23 cellular contexts compared by ENCODE assay signal in the genomic region with DNA sequence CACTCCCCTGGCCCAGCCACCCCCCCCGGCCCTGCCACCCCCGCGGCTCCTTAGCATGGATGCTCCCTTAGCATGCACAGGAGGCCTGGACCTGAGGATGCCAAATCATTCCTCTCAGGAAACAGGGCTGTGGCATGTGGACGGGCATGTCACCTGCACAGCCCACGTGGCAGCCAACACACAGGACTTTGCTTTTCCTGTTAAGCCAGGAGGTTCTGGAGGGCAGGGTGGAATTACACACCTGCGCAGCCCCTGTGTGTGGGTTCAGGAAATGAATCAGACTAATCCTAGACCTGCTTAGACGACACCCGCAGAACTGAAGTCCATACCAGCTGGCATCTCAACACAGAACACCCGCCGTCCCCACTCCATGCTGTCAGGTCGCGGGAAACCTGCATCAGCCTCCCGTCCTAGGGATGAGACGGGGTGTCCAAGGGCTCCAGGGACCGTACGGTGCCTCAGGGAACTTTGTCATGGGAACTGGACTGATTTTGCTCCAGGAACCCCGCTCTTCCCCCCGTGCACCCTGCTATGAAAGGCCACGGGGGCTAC. TPM values are rescaled to one million over a fixed set of nuclear protein-coding genes. Genes with fewer than 3 reads are reported as not detected.
DNase-seq lines count a peak whose midpoint lies in the region; ATAC-seq and TF ChIP-seq lines count a peak whose summit lies in the region.
"Had no signal": no experiment of that assay in that cellular context is flagged by ENCODE, and none has a peak within 500 bp of the region (broad histone marks: within the 10 kb centered on the region; RNA-seq: fewer than 3 reads in every experiment).

No MANE protein-coding gene starts in this region.

- peak in 1 of 8 donors; percentile 1 for ATAC-seq in heart right ventricle
- no peak for ATAC-seq in left cardiac atrium
- no peak for ATAC-seq in right cardiac atrium
- ATAC-seq in HG02642 (IDR thresholded peaks at IDR 0.05; ENCODE audit: poor library complexity, unreplicated experiment): no peak
- no peak for ATAC-seq in HG02798 (IDR thresholded peaks at IDR 0.05; ENCODE audit: poor library complexity, unreplicated experiment)
- ATAC-seq: body of pancreas had no signal

- peaks cover 32 to 87% (median 70%) of the 10 kb centered on the region in 9 donors for H3K4me1 ChIP-seq in heart right ventricle
- H3K4me1 ChIP-seq in right cardiac atrium (ENCODE audit: control insufficient read depth, insufficient read depth, low read length): peaks cover 22% of the 10 kb centered on the region

- DNase-seq in heart right ventricle (peak in 1 of 2 donors; percentile 8), left cardiac atrium (no peak), RWPE1 (ENCODE audit: low spot score) (no peak), right cardiac atrium (peak in 1 of 3 donors; percentile 55), type B pancreatic cell (ENCODE audit: extremely low spot score, unreplicated experiment) (no peak), KG1 (lab: John Stamatoyannopoulos, UW) (no peak)
- DNase-seq: activated B cell treated with CpG ODN at 0.5 μM for 24 hours; activated CD4-positive, alpha-beta T cell treated with anti-CD3 and anti-CD28 coated beads, Interleukin-2, amount 50 U/mL, for 48 hours; activated gamma-delta T cell treated with Interleukin-2 at 50 U/mL for 16 hours; body of pancreas; colonic mucosa; DMS153; HFFc6; KBM-7; NCI-H146; SHP77 treated with DMSO at 0.1 percent for 48 hours; stimulated activated CD8-positive, alpha-beta memory T cell treated with anti-CD3 and anti-CD28 coated beads, Interleukin-4, amount 100 ng/mL, for 48 hours; substantia nigra; uterus had no signal

- H3K9me3 Mint-ChIP-seq in type B pancreatic cell: no peaks in the 10 kb centered on the region
- H3K9me3 Mint-ChIP-seq: activated B cell treated with CpG ODN at 0.5 μM for 24 hours, CD14-positive monocyte, HFFc6 had no signal

- peaks cover 0 to 83% (median 5%) of the 10 kb centered on the region in 9 donors for H3K36me3 ChIP-seq in heart right ventricle
- H3K36me3 ChIP-seq: colonic mucosa, uterus had no signal

- H3K27ac Mint-ChIP-seq in type B pancreatic cell: peak overlapping the region; percentile 34
- H3K27ac Mint-ChIP-seq: activated B cell treated with CpG ODN at 0.5 μM for 24 hours, progenitor cell of endocrine pancreas had no signal

- H3K4me3 ChIP-seq in heart right ventricle (no peak overlapping the region), right cardiac atrium (ENCODE audit: low read length) (no peak overlapping the region)
- H3K4me3 ChIP-seq: body of pancreas, colonic mucosa, uterus had no signal

- POLR2A ChIA-PET in RWPE1 (lab: Yijun Ruan, JAX; ENCODE audit: low non-redundant PET): no interaction called here

- CTCF ChIA-PET in RWPE1 (lab: Yijun Ruan, JAX): no interaction called here

- no peaks in the 10 kb centered on the region for H3K27me3 ChIP-seq in heart right ventricle
- no peaks in the 10 kb centered on the region for H3K27me3 ChIP-seq in right cardiac atrium (ENCODE audit: control insufficient read depth, insufficient read depth)
- H3K27me3 ChIP-seq: body of pancreas, colonic mucosa, uterus had no signal

- no peaks in the 10 kb centered on the region for H3K27me3 Mint-ChIP-seq in type B pancreatic cell
- H3K27me3 Mint-ChIP-seq: activated B cell treated with CpG ODN at 0.5 μM for 24 hours, progenitor cell of endocrine pancreas had no signal

- H3K4me1 Mint-ChIP-seq in type B pancreatic cell (ENCODE audit: unreplicated experiment): peaks cover 47% of the 10 kb centered on the region

- H3K4me3 Mint-ChIP-seq in type B pancreatic cell: no peak overlapping the region
- H3K4me3 Mint-ChIP-seq: activated B cell treated with CpG ODN at 0.5 μM for 24 hours, CD14-positive monocyte, HFFc6 had no signal

- intact Hi-C loops in heart right ventricle (cut with DNase I) (loop anchor here in 6 of 10 donors (5.0 kb wide), 3 partner anchors 36 to 166 kb away; no protein-coding TSS in a partner anchor), left cardiac atrium (cut with DNase I) (loop anchor here in 1 of 2 donors (5.0 kb wide), 2 partner anchors 36 to 151 kb away; no protein-coding TSS in a partner anchor), right cardiac atrium (cut with DNase I) (no loop called here)

- TF ChIP-seq CTCF in heart right ventricle (IDR thresholded peaks at IDR 0.05) (no peak), RWPE1 (conservative IDR thresholded peaks at IDR 0.05; ENCODE audit: low read depth) (no peak), type B pancreatic cell (conservative IDR thresholded peaks at IDR 0.05) (no peak)

- no peaks in the 10 kb centered on the region for H3K9me3 ChIP-seq in heart right ventricle
- no peaks in the 10 kb centered on the region for H3K9me3 ChIP-seq in right cardiac atrium (ENCODE audit: control insufficient read depth, low read length)
- H3K9me3 ChIP-seq: body of pancreas, colonic mucosa, uterus had no signal

- WGBS in heart right ventricle, 2 donors: 79 to 83% methylated on average over 19 of the region's 19 CpGs
- WGBS in right cardiac atrium: 82% methylated on average over 19 of the region's 19 CpGs

- peaks cover 6% of the 10 kb centered on the region for H3K36me3 Mint-ChIP-seq in type B pancreatic cell

- H3K27ac ChIP-seq in heart right ventricle (peak overlapping the region; percentile 10 to 82 (median 68)), RWPE1 (peak overlapping the region; percentile 29), right cardiac atrium (ENCODE audit: low read length) (peak overlapping the region; percentile 90)
- H3K27ac ChIP-seq: colonic mucosa, uterus had no signal

RNA-seq across cellular contexts. Expression of a gene that starts 10.2 kb away (rescaled TPM):
- 10 to 100 TPM; 50.9 to 97.0 (median 74.2) TPM for total RNA-seq in heart right ventricle
- 10 to 100 TPM; 21.5 to 55.3 TPM for polyA plus RNA-seq in heart right ventricle
- 10 to 100 TPM; 47.5 to 70.0 TPM for total RNA-seq in left cardiac atrium
- 10 to 100 TPM; 59.5 to 83.5 (median 68.7) TPM for total RNA-seq in right cardiac atrium
- 32.6 TPM for polyA plus RNA-seq in right cardiac atrium
- 43.3 and 67.5 TPM in 2 replicates for total RNA-seq in type B pancreatic cell (ENCODE audit: low replicate concordance)

RNA-seq across cellular contexts. Expression of a gene that starts 34.6 kb away (rescaled TPM):
- total RNA-seq in heart right ventricle: 10 to 100 TPM; 14.6 to 27.9 (median 18.0) TPM
- polyA plus RNA-seq in heart right ventricle: 10 to 100 TPM in 1 of 2 donors, 1 to 10 TPM in 1; 7.2 to 13.2 TPM
- total RNA-seq in left cardiac atrium: 10 to 100 TPM; 15.8 to 17.4 TPM
- 10 to 100 TPM; 15.3 to 17.3 (median 16.4) TPM for total RNA-seq in right cardiac atrium
- 12.0 TPM for polyA plus RNA-seq in right cardiac atrium
- total RNA-seq in type B pancreatic cell (ENCODE audit: low replicate concordance): 16.2 and 24.6 TPM in 2 replicates

Comparison
In these comparisons a context has a peak if more than half of its experiments do, and no peak if none do; other contexts are left out.
1. intact Hi-C loops: an anchor here in heart right ventricle (5.0 kb wide); none called in right cardiac atrium.
2. H3K27ac ChIP-seq: peak in every context shown above with its lines; median percentile 90 in right cardiac atrium; 68 in heart right ventricle; 29 in RWPE1.